Comparison of ENCODE assay signal across 8 cellular contexts in the genomic region with DNA sequence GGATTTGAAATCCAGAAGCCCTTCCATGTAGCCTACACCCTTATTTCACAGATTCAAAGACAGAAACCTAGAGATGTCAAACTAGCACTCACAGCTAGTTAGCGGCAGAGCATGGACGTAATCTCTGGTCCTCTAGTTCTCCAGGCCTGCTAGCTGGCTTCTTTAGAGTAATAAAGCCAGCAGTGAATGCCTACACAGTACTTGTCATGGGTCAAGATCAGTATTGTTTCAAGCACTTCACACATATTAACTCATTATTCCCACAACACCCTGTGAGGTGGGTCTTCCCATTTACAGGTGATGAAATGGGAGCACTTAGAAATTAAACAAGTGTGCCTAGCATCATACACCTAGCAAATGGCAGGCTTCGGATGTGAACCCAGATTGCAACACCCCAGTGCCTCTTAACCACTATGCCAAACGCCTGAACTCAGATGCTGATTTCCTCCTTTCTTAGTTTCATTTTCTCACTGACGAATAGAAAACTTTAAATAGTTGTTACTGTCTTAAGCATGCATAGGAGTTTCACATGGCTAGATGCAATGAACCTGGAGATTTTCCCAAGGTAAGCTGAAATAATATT. TPM values are rescaled to one million over a fixed set of nuclear protein-coding genes. Genes with fewer than 3 reads are reported as not detected.
A peak's percentile ranks its signal among the peaks of the same experiment; 100 is the strongest.
DNase-seq lines count a peak whose midpoint lies in the region; ATAC-seq and TF ChIP-seq lines count a peak whose summit lies in the region.

No MANE protein-coding gene starts in this region.

- POLR2A ChIA-PET in activated CD4-positive, alpha-beta T cell treated with anti-CD3 and anti-CD28 coated beads for 36 hours (lab: Charles Lee): no interaction called here

- no CpG with 5 or more reads among the region's 5 CpGs for WGBS in trophoblast cell (ENCODE audit: extremely low coverage, insufficient coverage, insufficient read length)

- no peaks in the 10 kb centered on the region for H3K27me3 Mint-ChIP-seq in CD14-positive monocyte (ENCODE audit: low read depth in 3 of 3)
- H3K27me3 Mint-ChIP-seq in activated CD4-positive, alpha-beta T cell treated with anti-CD3 and anti-CD28 coated beads for 36 hours: no peaks in the 10 kb centered on the region

- ATAC-seq in GM19372 (IDR thresholded peaks at IDR 0.05; ENCODE audit: low read depth, unreplicated experiment) (peak; percentile 91), HG03342 (IDR thresholded peaks at IDR 0.05; ENCODE audit: unreplicated experiment) (peak; percentile 95)
- ATAC-seq in activated CD4-positive, alpha-beta T cell treated with anti-CD3 and anti-CD28 coated beads for 36 hours: peak; percentile 96

- CTCF ChIA-PET in activated CD4-positive, alpha-beta T cell treated with anti-CD3 and anti-CD28 coated beads for 36 hours (lab: Charles Lee): no interaction called here

- H2AFZ ChIP-seq in parathyroid adenoma (peak overlapping the region; percentile 67), trophoblast cell (ENCODE audit: insufficient read depth, low read length, poor library complexity) (no peak overlapping the region)

- H3K36me3 ChIP-seq in parathyroid adenoma (ENCODE audit: control insufficient read depth, insufficient read depth, low read length) (no peaks in the 10 kb centered on the region), trophoblast cell (ENCODE audit: control insufficient read depth in 1 of 2, insufficient read depth in 2 of 2, low read length in 2 of 2) (no peaks in the 10 kb centered on the region)

- no peaks in the 10 kb centered on the region for H3K79me2 ChIP-seq in parathyroid adenoma
- no peaks in the 10 kb centered on the region for H3K79me2 ChIP-seq in trophoblast cell (ENCODE audit: control insufficient read depth, insufficient read depth, low read length, poor library complexity)

- H4K12ac ChIP-seq in trophoblast cell (ENCODE audit: low read depth, low read length): no peak overlapping the region

- H3K23ac ChIP-seq in trophoblast cell (ENCODE audit: low read length): no peak overlapping the region

- H3K27me3 ChIP-seq in parathyroid adenoma (ENCODE audit: control insufficient read depth, insufficient read depth, low read length): no peaks in the 10 kb centered on the region
- H3K27me3 ChIP-seq in trophoblast cell (ENCODE audit: insufficient read depth, low read length): no peaks in the 10 kb centered on the region

- H3K27ac ChIP-seq in parathyroid adenoma (peak overlapping the region; percentile 7), trophoblast cell (ENCODE audit: low read depth, low read length) (no peak overlapping the region)

- H3K4me3 Mint-ChIP-seq in CD14-positive monocyte: peak overlapping the region; percentile 34 to 84
- H3K4me3 Mint-ChIP-seq in activated CD4-positive, alpha-beta T cell treated with anti-CD3 and anti-CD28 coated beads for 36 hours: peak overlapping the region; percentile 66

- no peak overlapping the region for H2BK12ac ChIP-seq in trophoblast cell (ENCODE audit: low read length)

- H3K9me3 ChIP-seq in parathyroid adenoma (ENCODE audit: control insufficient read depth, low read length) (no peaks in the 10 kb centered on the region), trophoblast cell (ENCODE audit: insufficient read depth, low read depth, low read length) (no peaks in the 10 kb centered on the region)

- no peak overlapping the region for H3K4me3 ChIP-seq in parathyroid adenoma (ENCODE audit: low read depth, low read length)
- no peak overlapping the region for H3K4me3 ChIP-seq in trophoblast cell (ENCODE audit: low read depth, low read length)

- peak overlapping the region in 5 of 7 donors; percentile 6 to 65 (median 45) for H3K27ac Mint-ChIP-seq in CD14-positive monocyte
- peak overlapping the region; percentile 80 for H3K27ac Mint-ChIP-seq in activated CD4-positive, alpha-beta T cell treated with anti-CD3 and anti-CD28 coated beads for 36 hours

- H3K4me1 Mint-ChIP-seq in CD14-positive monocyte: peaks cover 20% of the 10 kb centered on the region
- H3K4me1 Mint-ChIP-seq in activated CD4-positive, alpha-beta T cell treated with anti-CD3 and anti-CD28 coated beads for 36 hours: peaks cover 22% of the 10 kb centered on the region

- no peak overlapping the region for H2AK5ac ChIP-seq in trophoblast cell (ENCODE audit: low read length)

- no peak overlapping the region for H2BK120ac ChIP-seq in trophoblast cell (ENCODE audit: insufficient read depth, low read length, poor library complexity)

- intact Hi-C loops in CD14-positive monocyte (cut with micrococcal nuclease): no loop called here
- intact Hi-C loops in activated CD4-positive, alpha-beta T cell treated with anti-CD3 and anti-CD28 coated beads for 36 hours (cut with DNase I, micrococcal nuclease): loop anchor here (1.0 to 5.0 kb wide), 4 partner anchors 13 to 322 kb away; no protein-coding TSS in a partner anchor

- no peaks in the 10 kb centered on the region for H3K36me3 Mint-ChIP-seq in CD14-positive monocyte
- H3K36me3 Mint-ChIP-seq in activated CD4-positive, alpha-beta T cell treated with anti-CD3 and anti-CD28 coated beads for 36 hours (ENCODE audit: low read depth): no peaks in the 10 kb centered on the region

- H3K9me3 Mint-ChIP-seq in CD14-positive monocyte: no peaks in the 10 kb centered on the region
- no peaks in the 10 kb centered on the region for H3K9me3 Mint-ChIP-seq in activated CD4-positive, alpha-beta T cell treated with anti-CD3 and anti-CD28 coated beads for 36 hours (ENCODE audit: low read depth)

- peaks cover 11% of the 10 kb centered on the region for H3K4me1 ChIP-seq in parathyroid adenoma
- no peaks in the 10 kb centered on the region for H3K4me1 ChIP-seq in trophoblast cell (ENCODE audit: control insufficient read depth in 1 of 2, insufficient read depth in 2 of 2, low read length in 2 of 2)

- H4K91ac ChIP-seq in trophoblast cell (ENCODE audit: low read depth, low read length): no peak overlapping the region

- TF ChIP-seq CTCF in CD14-positive monocyte (IDR thresholded peaks at IDR 0.05): no peak
- TF ChIP-seq CTCF in parathyroid adenoma (IDR thresholded peaks at IDR 0.05): no peak

- H3K79me1 ChIP-seq in trophoblast cell (ENCODE audit: low read length): no peaks in the 10 kb centered on the region

- no peak overlapping the region for H4K8ac ChIP-seq in trophoblast cell (ENCODE audit: low read depth, low read length)

- no peak overlapping the region for H2BK5ac ChIP-seq in trophoblast cell (ENCODE audit: low read depth, low read length, poor library complexity)

- H3K4ac ChIP-seq in trophoblast cell (ENCODE audit: low read depth, low read length): no peak overlapping the region

- H3K18ac ChIP-seq in trophoblast cell (ENCODE audit: low read length): no peak overlapping the region

- H3K9ac ChIP-seq in parathyroid adenoma: no peak overlapping the region
- H3K9ac ChIP-seq in trophoblast cell (ENCODE audit: low read length): no peak overlapping the region

- H3K4me2 ChIP-seq in parathyroid adenoma (ENCODE audit: low read length) (no peak overlapping the region), trophoblast cell (ENCODE audit: low read length) (no peak overlapping the region)

- no peak overlapping the region for H3K14ac ChIP-seq in trophoblast cell (ENCODE audit: low read length)

- DNase-seq in CD14-positive monocyte (ENCODE audit: low spot score): no peak
- DNase-seq in activated CD4-positive, alpha-beta T cell treated with anti-CD3 and anti-CD28 coated beads for 36 hours: peak; percentile 56
- no peak for DNase-seq in trophoblast cell
- DNase-seq in SK-N-DZ (ENCODE audit: low spot score): no peak
- no peak for DNase-seq in stimulated activated CD8-positive, alpha-beta memory T cell treated with anti-CD3 and anti-CD28 coated beads, Interleukin-4, amount 100 ng/mL, for 48 hours

RNA-seq across cellular contexts. Expression of a gene that starts 14.5 kb away (rescaled TPM):
- 1 to 10 TPM; 6.8 to 7.5 TPM for polyA plus RNA-seq in CD14-positive monocyte
- 10 to 100 TPM; 20.9 to 23.4 TPM for total RNA-seq in activated CD4-positive, alpha-beta T cell treated with anti-CD3 and anti-CD28 coated beads for 36 hours
- 9.0 and 9.2 TPM in 2 replicates for polyA plus RNA-seq in trophoblast cell (2013)
- 15.6 and 17.2 TPM in 2 replicates for polyA plus RNA-seq in SK-N-DZ (2014; cell fraction: cytosol; rRNA removed)
- polyA plus RNA-seq in SK-N-DZ (2014; cell fraction: nucleus; rRNA removed): 23.4 and 28.2 TPM in 2 replicates

Comparison
In these comparisons a context has a peak if more than half of its experiments do, and no peak if none do; other contexts are left out.
1. intact Hi-C loops: an anchor here in activated CD4-positive, alpha-beta T cell treated with anti-CD3 and anti-CD28 coated beads for 36 hours (1.0 to 5.0 kb wide); none called in CD14-positive monocyte.